In genomic region chr19:31497709-31498108, GRCh38 we compare ENCODE assay signal across 28 cellular contexts.
"Had no signal": no experiment of that assay in that cellular context is flagged by ENCODE, and none has a peak within 500 bp of the region (broad histone marks: within the 10 kb centered on the region; RNA-seq: fewer than 3 reads in every experiment).

No MANE protein-coding gene starts in this region.

- H3K4me1 ChIP-seq: neural progenitor cell, pancreas, prostate gland, right lobe of liver, spleen, suprapubic skin, testis, tibial artery, transverse colon, upper lobe of right lung, uterus had no signal

- H2AFZ ChIP-seq: neural progenitor cell had no signal

- H3K9me3 ChIP-seq: pancreas, prostate gland, right lobe of liver, spleen, suprapubic skin, testis, tibial artery, transverse colon, upper lobe of right lung, uterus had no signal

- H3K9ac ChIP-seq: neural progenitor cell had no signal

- H3K4me3 ChIP-seq: neural progenitor cell, pancreas, prostate gland, right lobe of liver, skin epidermis, smooth muscle cell, spleen, suprapubic skin, testis, tibial artery, transverse colon, upper lobe of right lung, uterus had no signal

- H3K27ac ChIP-seq: neural progenitor cell, pancreas, prostate gland, right lobe of liver, skin epidermis, spleen, suprapubic skin, testis, tibial artery, transverse colon, upper lobe of right lung, uterus had no signal

- H3K27me3 ChIP-seq: neural progenitor cell, pancreas, right lobe of liver, spleen, suprapubic skin, testis, tibial artery, transverse colon, upper lobe of right lung, uterus had no signal

- H3K36me3 ChIP-seq: neural progenitor cell, pancreas, prostate gland, right lobe of liver, spleen, suprapubic skin, tibial artery, transverse colon, upper lobe of right lung, uterus had no signal

- H3K4me2 ChIP-seq: neural progenitor cell, smooth muscle cell had no signal

- DNase-seq: naive thymus-derived CD4-positive, alpha-beta T cell; natural killer cell; occipital lobe; pancreas; retina; right cardiac atrium; right lobe of liver; spleen; stimulated activated CD4-positive, alpha-beta T cell treated with anti-CD3 and anti-CD28 coated beads, Interleukin-12 subunit alpha, Interleukin-12 subunit beta, amount 100 ng/mL, for 4 hours; stimulated activated CD4-positive, alpha-beta T cell treated with anti-CD3 and anti-CD28 coated beads, Interleukin-1b, Interleukin-23, amount 100 ng/mL, for 48 hours; stimulated activated CD4-positive, alpha-beta T cell treated with anti-CD3 and anti-CD28 coated beads, Interleukin-4, amount 100 ng/mL, for 1 hour; stimulated activated CD4-positive, alpha-beta T cell treated with anti-CD3 and anti-CD28 coated beads, Interleukin-4, amount 100 ng/mL, for 4 hours; stimulated activated CD8-positive, alpha-beta memory T cell treated with anti-CD3 and anti-CD28 coated beads, Interleukin-4, amount 100 ng/mL, for 48 hours; stimulated activated naive CD4-positive, alpha-beta T cell; stimulated activated naive CD8-positive, alpha-beta T cell treated with anti-CD3 and anti-CD28 coated beads, Interleukin-15, amount 100 ng/mL, for 72 hours; stimulated activated naive CD8-positive, alpha-beta T cell treated with anti-CD3 and anti-CD28 coated beads, Interleukin-15, Interleukin-2, amounts not matched to agents 100 U/mL and 50 U/mL, for 24 hours; substantia nigra; testis; tibial artery; transverse colon; upper lobe of right lung; uterus had no signal

- ATAC-seq: naive thymus-derived CD4-positive, alpha-beta T cell; natural killer cell; pancreas; right cardiac atrium; right lobe of liver; stimulated activated memory B cell treated with anti-CD40 and anti-IgM and Interleukin-4, amounts not matched to agents 10 μg/mL and 1 μg/mL and 100 μg/mL, for 72 hours; stimulated activated naive CD8-positive, alpha-beta T cell treated with anti-CD3 and anti-CD28 coated beads, Interleukin-15, amount 100 ng/mL, for 72 hours; stimulated activated naive CD8-positive, alpha-beta T cell treated with anti-CD3 and anti-CD28 coated beads, Interleukin-15, Interleukin-2, amounts not matched to agents 100 U/mL and 50 U/mL, for 24 hours; upper lobe of right lung had no signal
